ENCODE assay signal across 6 cellular contexts in genomic region chr1:241988389-241988930, GRCh38. TPM values are rescaled to one million over a fixed set of nuclear protein-coding genes. Genes with fewer than 3 reads are reported as not detected.
"Had no signal": no experiment of that assay in that cellular context is flagged by ENCODE, and none has a peak within 500 bp of the region (broad histone marks: within the 10 kb centered on the region; RNA-seq: fewer than 3 reads in every experiment).

No MANE protein-coding gene starts in this region.

RNA-seq across cellular contexts. Expression of gene MAP1LC3C, which starts 10.4 kb away (rescaled TPM):
- total RNA-seq: activated B cell treated with CpG ODN at 0.5 μM for 24 hours; activated CD4-positive, alpha-beta memory T cell treated with anti-CD3 and anti-CD28 coated beads, Interleukin-2, amount 10 ng/mL, durations not matched to agents 7 days and 5 days; activated CD8-positive, alpha-beta memory T cell treated with anti-CD3 and anti-CD28 coated beads, Interleukin-2, amount 10 ng/mL, durations not matched to agents 7 days and 5 days had no signal

RNA-seq across cellular contexts. Expression of gene BECN2, which starts 30.9 kb away (rescaled TPM):
- total RNA-seq: activated B cell treated with CpG ODN at 0.5 μM for 24 hours; activated CD4-positive, alpha-beta memory T cell treated with anti-CD3 and anti-CD28 coated beads, Interleukin-2, amount 10 ng/mL, durations not matched to agents 7 days and 5 days; activated CD8-positive, alpha-beta memory T cell treated with anti-CD3 and anti-CD28 coated beads, Interleukin-2, amount 10 ng/mL, durations not matched to agents 7 days and 5 days; Peyer's patch; Right ventricle myocardium inferior; SK-MEL-5 had no signal
